Comparison of ENCODE assay signal across 9 cellular contexts in the genomic region with DNA sequence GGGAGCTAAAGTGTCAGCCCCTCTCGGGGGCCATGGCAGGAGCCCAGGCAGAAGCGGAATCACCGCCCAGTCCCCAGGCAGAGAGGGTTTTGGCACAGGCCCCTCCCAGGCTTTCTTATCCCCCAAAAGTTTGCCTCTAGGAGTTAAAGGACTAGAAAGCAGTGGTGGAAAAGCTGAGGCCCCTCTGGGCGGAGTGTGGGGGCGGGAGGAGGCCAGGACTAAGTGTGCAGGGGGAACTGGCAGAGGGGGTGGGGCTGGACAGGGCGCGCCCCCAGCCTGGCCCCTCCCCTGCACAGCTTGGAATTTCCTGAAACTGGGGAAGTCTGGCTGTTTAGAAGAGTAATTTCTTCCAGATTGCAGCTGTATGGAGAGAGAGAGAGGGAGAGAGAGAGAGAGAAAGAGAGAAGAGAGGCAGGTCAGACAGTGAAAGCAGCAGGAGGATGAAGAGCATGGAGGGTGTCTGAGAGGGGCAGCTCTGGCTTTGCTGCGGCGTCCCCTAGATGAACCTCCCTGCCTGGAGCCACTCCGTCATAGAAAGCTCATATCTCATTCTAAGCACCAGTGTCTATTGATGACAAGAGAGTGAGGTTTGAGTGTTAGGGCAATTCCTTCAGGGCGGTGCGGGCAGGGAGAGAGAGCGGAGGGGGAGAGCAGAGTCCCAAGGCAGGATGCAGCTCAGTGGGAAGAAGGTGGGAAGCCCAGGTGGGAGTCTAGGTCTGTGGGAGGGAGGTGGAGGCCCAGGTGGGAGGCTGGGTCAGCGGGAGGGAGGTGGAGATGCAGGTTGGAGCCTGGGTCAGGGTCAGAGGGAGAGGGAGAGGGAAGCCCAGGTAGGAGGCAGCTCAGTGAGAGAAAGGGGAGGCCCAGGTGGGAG. TPM values are rescaled to one million over a fixed set of nuclear protein-coding genes. Genes with fewer than 3 reads are reported as not detected.
DNase-seq lines count a peak whose midpoint lies in the region; ATAC-seq and TF ChIP-seq lines count a peak whose summit lies in the region.
"Had no signal": no experiment of that assay in that cellular context is flagged by ENCODE, and none has a peak within 500 bp of the region (broad histone marks: within the 10 kb centered on the region; RNA-seq: fewer than 3 reads in every experiment).

A gene with protein sequence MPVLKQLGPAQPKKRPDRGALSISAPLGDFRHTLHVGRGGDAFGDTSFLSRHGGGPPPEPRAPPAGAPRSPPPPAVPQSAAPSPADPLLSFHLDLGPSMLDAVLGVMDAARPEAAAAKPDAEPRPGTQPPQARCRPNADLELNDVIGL (minus strand): TSS at position 226 of the 871 bp plus-strand sequence. CDS start 7,749 bp downstream, outside the sequence.

- H3K9me3 Mint-ChIP-seq in activated T-helper 17 cell treated with anti-CD3 and anti-CD28 coated beads, Interleukin-2, amount 50 U/mL, for 72 hours = no peaks in the 10 kb centered on the region
- H3K9me3 Mint-ChIP-seq: T-cell had no signal

- no peaks in the 10 kb centered on the region for H3K9me3 ChIP-seq in iPS-18c (ENCODE audit: control insufficient read depth, insufficient read depth, low read length)

- no peaks in the 10 kb centered on the region for H3K36me3 Mint-ChIP-seq in activated T-helper 17 cell treated with anti-CD3 and anti-CD28 coated beads, Interleukin-2, amount 50 U/mL, for 72 hours (ENCODE audit: low read depth)
- H3K36me3 Mint-ChIP-seq: T-cell had no signal

- peak; percentile 54 for DNase-seq in HS-5 (ENCODE audit: low read depth)
- DNase-seq in astrocyte of the spinal cord (ENCODE audit: low read depth, low spot score) = peak; percentile 85
- DNase-seq in KG1 (lab: John Stamatoyannopoulos, UW) = no peak
- DNase-seq: T-cell had no signal

- no peak within 1 kb of the TSS for H3K4me3 Mint-ChIP-seq in activated T-helper 17 cell treated with anti-CD3 and anti-CD28 coated beads, Interleukin-2, amount 50 U/mL, for 72 hours

- no peak within 1 kb of the TSS for H3K27ac Mint-ChIP-seq in activated T-helper 17 cell treated with anti-CD3 and anti-CD28 coated beads, Interleukin-2, amount 50 U/mL, for 72 hours

- no peak for TF ChIP-seq CTCF in astrocyte of the spinal cord (IDR thresholded peaks at IDR 0.05; ENCODE audit: low read depth, low read length)

- peak within 1 kb of the TSS; percentile 5 to 84 (median 69) for H3K27ac ChIP-seq in skin epidermis

- H3K4me1 Mint-ChIP-seq in activated T-helper 17 cell treated with anti-CD3 and anti-CD28 coated beads, Interleukin-2, amount 50 U/mL, for 72 hours = no peaks in the 10 kb centered on the region

- ATAC-seq in HG03175 (IDR thresholded peaks at IDR 0.05; ENCODE audit: unreplicated experiment) = no peak
- ATAC-seq in activated T-helper 17 cell treated with anti-CD3 and anti-CD28 coated beads, Interleukin-2, amount 50 U/mL, for 72 hours (replicated peaks) = no peak
- no peak for ATAC-seq in GM18873 (IDR thresholded peaks at IDR 0.05; ENCODE audit: low FRiP score, unreplicated experiment)

- H3K4me3 ChIP-seq in astrocyte of the spinal cord (ENCODE audit: low read depth, low read length) (peak within 1 kb of the TSS; percentile 57), iPS-18c (ENCODE audit: insufficient read depth, low read depth, low read length) (peak within 1 kb of the TSS; percentile 24), skin epidermis (peak within 1 kb of the TSS in 5 of 7 experiments; percentile 26 to 34 (median 32))

- peaks cover 42% of the 10 kb centered on the region for H3K27me3 Mint-ChIP-seq in activated T-helper 17 cell treated with anti-CD3 and anti-CD28 coated beads, Interleukin-2, amount 50 U/mL, for 72 hours

- in situ Hi-C loops in astrocyte of the spinal cord (cut with HindIII; ENCODE audit: low sequenced_read_pairs) = no loop called here

RNA-seq across cellular contexts. Expression of the gene that starts here (rescaled TPM):
- not detected for total RNA-seq in activated T-helper 17 cell treated with anti-CD3 and anti-CD28 coated beads, Interleukin-2, amount 50 U/mL, for 72 hours
